Comparison of ENCODE assay signal across 7 cellular contexts in genomic region chr21:43767980-43768867, GRCh38.
DNase-seq lines count a peak whose midpoint lies in the region; ATAC-seq and FAIRE-seq lines count a peak whose summit lies in the region.

No MANE protein-coding gene starts in this region.

- H3K4me1 ChIP-seq in adipocyte (ENCODE audit: control insufficient read depth, insufficient read depth, low read length) (peaks cover 29% of the 10 kb centered on the region), subcutaneous abdominal adipose tissue (ENCODE audit: control insufficient read depth in 5 of 5, insufficient read depth in 5 of 5, low read length in 5 of 5) (peaks cover 2 to 32% (median 21%) of the 10 kb centered on the region in 5 donors)

- H3K27me3 ChIP-seq in adipocyte (replicated peaks; ENCODE audit: control insufficient read depth, insufficient read depth, low read length) (no peaks in the 10 kb centered on the region), subcutaneous abdominal adipose tissue (ENCODE audit: control insufficient read depth in 5 of 5, insufficient read depth in 4 of 5, low read length in 5 of 5) (no peaks in the 10 kb centered on the region)

- H3K4me3 ChIP-seq in adipocyte (ENCODE audit: low read length), result no peak overlapping the region
- peak overlapping the region in 1 of 5 donors; percentile 6 for H3K4me3 ChIP-seq in subcutaneous abdominal adipose tissue (ENCODE audit: low read depth in 1 of 5, low read length in 5 of 5)

- no peak for ATAC-seq in GM18858 (IDR thresholded peaks at IDR 0.05; ENCODE audit: unreplicated experiment)
- ATAC-seq in HG03432 (IDR thresholded peaks at IDR 0.05; ENCODE audit: unreplicated experiment), result no peak

- H3K9ac ChIP-seq in adipocyte (ENCODE audit: low read length) (peak overlapping the region; percentile 88), subcutaneous abdominal adipose tissue (ENCODE audit: low read length in 5 of 5) (peak overlapping the region in 3 of 5 donors; percentile 4 to 39 (median 37))

- H3K9me3 ChIP-seq in adipocyte (ENCODE audit: control insufficient read depth, low read length) (no peaks in the 10 kb centered on the region), subcutaneous abdominal adipose tissue (ENCODE audit: control insufficient read depth in 5 of 5, low read length in 5 of 5) (no peaks in the 10 kb centered on the region)

- no peak for FAIRE-seq in HTR-8/SVneo (lab: Jason Lieb, UNC)

- DNase-seq in HTR-8/SVneo (ENCODE audit: insufficient read length, low spot score), result peak; percentile 48
- DNase-seq in adipocyte (ENCODE audit: low read depth), result peak; percentile 85
- DNase-seq in iPS-NIHi11 (ENCODE audit: low spot score), result peak; percentile 34
- DNase-seq in RPMI8226, result no peak

- H3K36me3 ChIP-seq in adipocyte (ENCODE audit: control insufficient read depth, insufficient read depth, low read length, severe bottlenecking) (peaks cover 15% of the 10 kb centered on the region), subcutaneous abdominal adipose tissue (ENCODE audit: control insufficient read depth in 5 of 5, insufficient read depth in 5 of 5, low read length in 5 of 5) (peaks cover 0 to 13% (median 6%) of the 10 kb centered on the region in 5 donors)

- peak overlapping the region; percentile 89 for H3K27ac ChIP-seq in subcutaneous abdominal adipose tissue (ENCODE audit: low read depth, low read length)
